30 cellular contexts compared by ENCODE assay signal in the genomic region with DNA sequence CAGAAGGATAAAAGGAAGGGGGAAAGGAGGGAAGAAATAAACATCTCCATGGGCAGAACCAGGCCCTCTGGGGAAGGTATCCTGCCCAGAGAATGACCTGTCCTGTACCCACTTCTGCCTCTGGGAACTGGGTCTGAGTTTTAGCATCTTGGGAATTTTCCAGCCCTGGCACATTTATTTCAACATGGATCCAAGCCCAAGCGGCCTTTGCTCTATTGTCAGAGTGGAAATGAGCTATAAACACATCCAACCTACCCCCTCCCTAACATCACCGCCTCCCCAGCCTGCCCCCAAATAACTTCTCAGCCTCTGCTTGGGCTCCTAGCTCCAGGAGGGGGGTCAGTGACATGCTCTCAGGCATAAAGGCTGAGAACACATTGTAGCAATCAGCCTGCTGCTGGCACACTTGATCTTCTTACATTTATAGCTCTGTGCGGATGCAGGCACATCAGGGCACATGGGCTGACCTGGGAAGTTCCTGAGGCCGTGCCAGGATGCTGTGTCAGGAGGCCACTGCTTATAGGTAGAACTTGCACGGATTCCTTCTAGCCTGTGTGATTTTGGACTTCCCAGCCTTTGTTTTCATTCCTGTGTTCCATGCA. TPM values are rescaled to one million over a fixed set of nuclear protein-coding genes. Genes with fewer than 3 reads are reported as not detected.
"Had no signal": no experiment of that assay in that cellular context is flagged by ENCODE, and none has a peak within 500 bp of the region (broad histone marks: within the 10 kb centered on the region; RNA-seq: fewer than 3 reads in every experiment).

No MANE protein-coding gene starts in this region.

- DNase-seq: activated CD4-positive, alpha-beta memory T cell treated with anti-CD3 and anti-CD28 coated beads, Interleukin-2, amount 10 ng/mL, durations not matched to agents 7 days and 5 days; activated CD4-positive, alpha-beta T cell treated with anti-CD3 and anti-CD28 coated beads, Interleukin-2, amount 10 ng/mL, durations not matched to agents 7 days and 5 days; activated effector memory CD4-positive, alpha-beta T cell treated with anti-CD3 and anti-CD28 coated beads, Interleukin-2, amount 50 U/mL, for 16 hours; activated naive CD4-positive, alpha-beta T cell treated with anti-CD3 and anti-CD28 coated beads for 36 hours; activated naive CD8-positive, alpha-beta T cell treated with anti-CD3 and anti-CD28 coated beads, Interleukin-2, amount 10 ng/mL, durations not matched to agents 7 days and 5 days; activated T-cell treated with anti-CD3 and anti-CD28 coated beads for 4 hours; activated T-cell treated with anti-CD3 and anti-CD28 coated beads, Interleukin-2, amount 50 U/mL, for 72 hours; cortex of kidney; foreskin keratinocyte; heart right ventricle; naive B cell; nephron progenitor cell; stimulated activated CD4-positive, alpha-beta T cell treated with anti-CD3 and anti-CD28 coated beads, Interleukin-12 subunit alpha, Interleukin-12 subunit beta, amount 100 ng/mL, for 4 hours; stimulated activated CD4-positive, alpha-beta T cell treated with anti-CD3 and anti-CD28 coated beads, Interleukin-4, amount 100 ng/mL, for 1 hour; stimulated activated naive CD8-positive, alpha-beta T cell treated with anti-CD3 and anti-CD28 coated beads, Interleukin-15, Interleukin-2, amounts not matched to agents 100 U/mL and 50 U/mL, for 24 hours; T-cell; testis; transverse colon had no signal

- H3K4me3 Mint-ChIP-seq: activated CD4-positive, alpha-beta memory T cell treated with anti-CD3 and anti-CD28 coated beads, Interleukin-2, amount 10 ng/mL, durations not matched to agents 7 days and 5 days; activated CD4-positive, alpha-beta T cell treated with anti-CD3 and anti-CD28 coated beads, Interleukin-2, amount 10 ng/mL, durations not matched to agents 7 days and 5 days; activated naive CD4-positive, alpha-beta T cell treated with anti-CD3 and anti-CD28 coated beads for 36 hours; activated naive CD8-positive, alpha-beta T cell treated with anti-CD3 and anti-CD28 coated beads, Interleukin-2, amount 10 ng/mL, durations not matched to agents 7 days and 5 days; activated T-cell treated with anti-CD3 and anti-CD28 coated beads, Interleukin-2, amount 50 U/mL, for 72 hours; brain; naive B cell; nephron progenitor cell; T-cell had no signal

- H3K36me3 Mint-ChIP-seq: activated naive CD8-positive, alpha-beta T cell treated with anti-CD3 and anti-CD28 coated beads, Interleukin-2, amount 10 ng/mL, durations not matched to agents 7 days and 5 days; brain; naive B cell; T-cell had no signal

- ATAC-seq: activated CD4-positive, CD25-positive, alpha-beta regulatory T cell treated with anti-CD3 and anti-CD28 coated beads, Interleukin-2, amount 50 U/mL, for 24 hours; activated T-cell treated with anti-CD3 and anti-CD28 coated beads, Interleukin-2, amount 50 U/mL, for 72 hours; esophagus mucosa; foreskin keratinocyte; sciatic nerve; stimulated activated naive CD8-positive, alpha-beta T cell treated with anti-CD3 and anti-CD28 coated beads, Interleukin-15, Interleukin-2, amounts not matched to agents 100 U/mL and 50 U/mL, for 24 hours; T-cell had no signal

- H3K9me3 Mint-ChIP-seq: activated CD4-positive, alpha-beta memory T cell treated with anti-CD3 and anti-CD28 coated beads, Interleukin-2, amount 10 ng/mL, durations not matched to agents 7 days and 5 days; activated CD4-positive, alpha-beta T cell treated with anti-CD3 and anti-CD28 coated beads, Interleukin-2, amount 10 ng/mL, durations not matched to agents 7 days and 5 days; activated naive CD4-positive, alpha-beta T cell treated with anti-CD3 and anti-CD28 coated beads for 36 hours; activated naive CD8-positive, alpha-beta T cell treated with anti-CD3 and anti-CD28 coated beads, Interleukin-2, amount 10 ng/mL, durations not matched to agents 7 days and 5 days; activated T-cell treated with anti-CD3 and anti-CD28 coated beads, Interleukin-2, amount 50 U/mL, for 72 hours; nephron progenitor cell; T-cell had no signal

- H3K27ac Mint-ChIP-seq: activated CD4-positive, alpha-beta memory T cell treated with anti-CD3 and anti-CD28 coated beads, Interleukin-2, amount 10 ng/mL, durations not matched to agents 7 days and 5 days; activated CD4-positive, alpha-beta T cell treated with anti-CD3 and anti-CD28 coated beads, Interleukin-2, amount 10 ng/mL, durations not matched to agents 7 days and 5 days; activated naive CD4-positive, alpha-beta T cell treated with anti-CD3 and anti-CD28 coated beads for 36 hours; activated naive CD8-positive, alpha-beta T cell treated with anti-CD3 and anti-CD28 coated beads, Interleukin-2, amount 10 ng/mL, durations not matched to agents 7 days and 5 days; activated T-cell treated with anti-CD3 and anti-CD28 coated beads, Interleukin-2, amount 50 U/mL, for 72 hours; brain; naive B cell; nephron progenitor cell; progenitor cell of endocrine pancreas; T-cell had no signal

RNA-seq across cellular contexts. Expression of a gene that starts 40.4 kb away (rescaled TPM):
- total RNA-seq: activated CD4-positive, alpha-beta memory T cell treated with anti-CD3 and anti-CD28 coated beads, Interleukin-2, amount 10 ng/mL, durations not matched to agents 7 days and 5 days; activated CD4-positive, alpha-beta T cell treated with anti-CD3 and anti-CD28 coated beads, Interleukin-2, amount 10 ng/mL, durations not matched to agents 7 days and 5 days; activated naive CD4-positive, alpha-beta T cell treated with anti-CD3 and anti-CD28 coated beads for 36 hours; activated naive CD8-positive, alpha-beta T cell treated with anti-CD3 and anti-CD28 coated beads, Interleukin-2, amount 10 ng/mL, durations not matched to agents 7 days and 5 days; activated T-cell treated with anti-CD3 and anti-CD28 coated beads, Interleukin-2, amount 50 U/mL, for 72 hours; ascending aorta; chondrocyte; esophagus mucosa; foreskin keratinocyte; glomerular endothelial cell; kidney epithelial cell; lung; osteocyte; progenitor cell of endocrine pancreas; renal cortical epithelial cell; sciatic nerve; T-cell; testis; transverse colon had no signal
